In genomic region chr17:74671031-74671771, GRCh38 we compare ENCODE assay signal across 1 cellular context.
A peak's percentile ranks its signal among the peaks of the same experiment; 100 is the strongest.
TF ChIP-seq lines count a peak whose summit lies in the region.

No MANE protein-coding gene starts in this region.

TF ChIP-seq in H1, 55 proteins besides CTCF, POLR2A, EP300 and RAD21 (continued from another document):
- TF ChIP-seq E2F6 (IDR thresholded peaks at IDR 0.05) (peak; percentile 55; the same call in 1 of the 2 replicates), MAX (IDR thresholded peaks at IDR 0.05) (peak; percentile 99), RNF2 (IDR thresholded peaks at IDR 0.05; ENCODE audit: borderline replicate concordance, low read depth, low read length, missing control alignments, poor library complexity, severe bottlenecking) (no peak), SUZ12 (IDR thresholded peaks at IDR 0.05; ENCODE audit: low read length) (no peak), KDM5A (IDR thresholded peaks at IDR 0.05; ENCODE audit: low read length) (no peak), CBX8 (IDR thresholded peaks at IDR 0.05; ENCODE audit: borderline replicate concordance, low read depth, low read length) (no peak), SP4 (IDR thresholded peaks at IDR 0.05; ENCODE audit: low read length) (peak; percentile 77), SAP30 (IDR thresholded peaks at IDR 0.05; ENCODE audit: insufficient read depth, insufficient replicate concordance, low read length) (peak; percentile 91), SIN3A (conservative IDR thresholded peaks at IDR 0.05 in 1 of 2, IDR thresholded peaks at IDR 0.05 in 1 of 2; ENCODE audit: low read depth in 1 of 2, low read length in 2 of 2) (peak; percentile 100), TAF7 (optimal IDR thresholded peaks at IDR 0.05; ENCODE audit: borderline replicate concordance, low read depth, low read length) (peak; percentile 97), RXRA (IDR thresholded peaks at IDR 0.05; ENCODE audit: insufficient read depth, low read depth, low read length) (no peak), EZH2 (IDR thresholded peaks at IDR 0.05; ENCODE audit: low read depth, low read length, severe bottlenecking) (no peak), GTF2F1 (IDR thresholded peaks at IDR 0.05; ENCODE audit: borderline replicate concordance, low read depth, low read length) (no peak), HDAC2 (IDR thresholded peaks at IDR 0.05; ENCODE audit: borderline replicate concordance in 1 of 2, low read depth in 2 of 2, low read length in 2 of 2) (peak; percentile 78 to 99; a peak in 3 of 4 replicates), ATF3 (IDR thresholded peaks at IDR 0.05; ENCODE audit: insufficient read depth, low read depth, low read length) (no peak), SP1 (IDR thresholded peaks at IDR 0.05; ENCODE audit: low read depth, low read length) (no peak), CREB1 (IDR thresholded peaks at IDR 0.05) (peak; percentile 75), ATF2 (IDR thresholded peaks at IDR 0.05; ENCODE audit: low read length) (peak; percentile 73), JUND (IDR thresholded peaks at IDR 0.05; ENCODE audit: low read length) (no peak), POLR2AphosphoS5 (IDR thresholded peaks at IDR 0.05; ENCODE audit: low read depth, low read length) (no peak), YY1 (IDR thresholded peaks at IDR 0.05; ENCODE audit: low read depth, low read length) (peak; percentile 76), FOSL1 (IDR thresholded peaks at IDR 0.05; ENCODE audit: insufficient read depth, low read depth, low read length) (no peak), SRF (IDR thresholded peaks at IDR 0.05; ENCODE audit: low read depth, low read length) (no peak), NANOG (IDR thresholded peaks at IDR 0.05; ENCODE audit: insufficient read depth, low read depth, low read length, poor library complexity, severe bottlenecking) (peak; percentile 38), SIX5 (IDR thresholded peaks at IDR 0.05; ENCODE audit: low read depth, low read length) (no peak), KDM4A (IDR thresholded peaks at IDR 0.05; ENCODE audit: low read depth, low read length, severe bottlenecking) (no peak), SP2 (IDR thresholded peaks at IDR 0.05; ENCODE audit: low read length) (no peak), HDAC6 (IDR thresholded peaks at IDR 0.05; ENCODE audit: low read depth, low read length) (no peak), TBP (IDR thresholded peaks at IDR 0.05; ENCODE audit: low read depth, low read length) (peak; percentile 87), RFX5 (IDR thresholded peaks at IDR 0.05; ENCODE audit: borderline replicate concordance, low read depth, low read length) (no peak), USF2 (IDR thresholded peaks at IDR 0.05; ENCODE audit: low read length) (peak; percentile 67; the same call in 1 of the 2 replicates), ASH2L (IDR thresholded peaks at IDR 0.05; ENCODE audit: low read length) (no peak), MAFK (IDR thresholded peaks at IDR 0.05; ENCODE audit: low read depth, low read length) (no peak), EGR1 (IDR thresholded peaks at IDR 0.05; ENCODE audit: borderline replicate concordance, low read depth, low read length) (no peak), POU5F1 (IDR thresholded peaks at IDR 0.05; ENCODE audit: low read depth, low read length) (no peak), CTBP2 (IDR thresholded peaks at IDR 0.05; ENCODE audit: borderline replicate concordance, insufficient read depth, insufficient read length, low read length) (peak; percentile 79), ZNF274 (IDR thresholded peaks at IDR 0.05; ENCODE audit: borderline replicate concordance, extremely low read depth, low read length) (no peak), RBBP5 (IDR thresholded peaks at IDR 0.05; ENCODE audit: borderline replicate concordance, low read depth, low read length) (no peak), KDM1A (IDR thresholded peaks at IDR 0.05; ENCODE audit: borderline replicate concordance, low read length) (no peak), NRF1 (IDR thresholded peaks at IDR 0.05; ENCODE audit: low read depth, low read length) (no peak), CHD1 (IDR thresholded peaks at IDR 0.05; ENCODE audit: low read depth, low read length) (no peak), SIRT6 (IDR thresholded peaks at IDR 0.05; ENCODE audit: low read length) (no peak), BCL11A (IDR thresholded peaks at IDR 0.05; ENCODE audit: low read depth in 2 of 2, low read length in 2 of 2) (no peak), CHD2 (IDR thresholded peaks at IDR 0.05; ENCODE audit: low read length) (peak; percentile 56), CHD7 (IDR thresholded peaks at IDR 0.05; ENCODE audit: insufficient replicate concordance, low read length) (no peak), CBX5 (IDR thresholded peaks at IDR 0.05; ENCODE audit: low read depth, low read length) (no peak), BACH1 (IDR thresholded peaks at IDR 0.05; ENCODE audit: low read length) (no peak), PHF8 (conservative IDR thresholded peaks at IDR 0.05; ENCODE audit: low read depth, low read length) (no peak), TAF1 (IDR thresholded peaks at IDR 0.05; ENCODE audit: low read depth, low read length) (no peak), CEBPB (IDR thresholded peaks at IDR 0.05; ENCODE audit: low read depth, low read length) (no peak), GABPA (IDR thresholded peaks at IDR 0.05; ENCODE audit: borderline replicate concordance, insufficient read depth, low read length) (peak; percentile 82; the same call in 1 of the 2 replicates), BRCA1 (IDR thresholded peaks at IDR 0.05; ENCODE audit: low read depth, low read length) (no peak), JUN (IDR thresholded peaks at IDR 0.05; ENCODE audit: low read depth, low read length) (no peak), TCF12 (IDR thresholded peaks at IDR 0.05; ENCODE audit: low read depth, low read length) (no peak)
TF ChIP-seq in H1: peak in this region for 17.
